ENCODE assay signal across 10 cellular contexts in genomic region chr12:851913-852312, GRCh38.
A peak's percentile ranks its signal among the peaks of the same experiment; 100 is the strongest.
DNase-seq lines count a peak whose midpoint lies in the region; ATAC-seq and TF ChIP-seq lines count a peak whose summit lies in the region.
"Had no signal": no experiment of that assay in that cellular context is flagged by ENCODE, and none has a peak within 500 bp of the region (broad histone marks: within the 10 kb centered on the region; RNA-seq: fewer than 3 reads in every experiment).

No MANE protein-coding gene starts in this region.

- no peak overlapping the region for H3K14ac ChIP-seq in neuronal stem cell (ENCODE audit: low read length)

- peak overlapping the region in 3 of 4 donors; percentile 20 to 43 (median 23) for H3K4me3 ChIP-seq in esophagus squamous epithelium
- peak overlapping the region; percentile 9 for H3K4me3 ChIP-seq in smooth muscle cell
- no peak overlapping the region for H3K4me3 ChIP-seq in neuronal stem cell (ENCODE audit: low read length in 2 of 2)

- H3K27ac ChIP-seq in esophagus squamous epithelium (peak overlapping the region; percentile 77 to 85 (median 82)), smooth muscle cell (ENCODE audit: low read depth) (peak overlapping the region; percentile 86), neuronal stem cell (replicated peaks; ENCODE audit: low read length) (no peak overlapping the region)
- H3K27ac ChIP-seq: 22Rv1 had no signal

- H3K9ac ChIP-seq in smooth muscle cell (ENCODE audit: low read depth) (peak overlapping the region; percentile 53), neuronal stem cell (ENCODE audit: low read depth, low read length, poor library complexity) (no peak overlapping the region)

- WGBS in esophagus squamous epithelium, 2 donors, result 38% methylated on average over 3 of the region's 3 CpGs
- 44% methylated on average over 3 of the region's 3 CpGs for WGBS in smooth muscle cell (ENCODE audit: low lambda C conversion rate)
- WGBS in neuronal stem cell (ENCODE audit: extremely low coverage in 2 of 2, insufficient read length in 2 of 2, insufficient replicate concordance in 1 of 2), 2 donors, result no CpG with 5 or more reads among the region's 3 CpGs

- H3K79me1 ChIP-seq in neuronal stem cell (ENCODE audit: low read depth, low read length), result peaks cover 2% of the 10 kb centered on the region

- H4K91ac ChIP-seq in neuronal stem cell (ENCODE audit: low read depth, low read length, poor library complexity), result no peak overlapping the region

- H3K23ac ChIP-seq in neuronal stem cell (ENCODE audit: low read depth, low read length, poor library complexity), result no peak overlapping the region

- no peak overlapping the region for H2AFZ ChIP-seq in smooth muscle cell (ENCODE audit: low read depth)
- no peak overlapping the region for H2AFZ ChIP-seq in neuronal stem cell (ENCODE audit: low read length)

- H3K36me3 ChIP-seq in esophagus squamous epithelium, result peaks cover 0 to 4% (median 0%) of the 10 kb centered on the region in 3 donors
- H3K36me3 ChIP-seq in smooth muscle cell (ENCODE audit: low read depth), result no peaks in the 10 kb centered on the region
- peaks cover 0 to 17% of the 10 kb centered on the region in 2 donors for H3K36me3 ChIP-seq in neuronal stem cell (replicated peaks in 1 of 2; ENCODE audit: control insufficient read depth in 2 of 2, insufficient read depth in 2 of 2, low read length in 2 of 2)

- H3F3A ChIP-seq in smooth muscle cell (ENCODE audit: low read depth), result peaks cover 9% of the 10 kb centered on the region

- H3K79me2 ChIP-seq in smooth muscle cell (ENCODE audit: low read depth), result peaks cover 75% of the 10 kb centered on the region

- no peak overlapping the region for H2BK15ac ChIP-seq in neuronal stem cell (ENCODE audit: low read length)

- H3K18ac ChIP-seq in neuronal stem cell (ENCODE audit: low read length), result no peak overlapping the region

- H3K4me2 ChIP-seq in smooth muscle cell, result peak overlapping the region; percentile 73
- no peak overlapping the region for H3K4me2 ChIP-seq in neuronal stem cell (ENCODE audit: insufficient read depth, low read length, poor library complexity, severe bottlenecking)

- no peak overlapping the region for H2BK5ac ChIP-seq in neuronal stem cell (ENCODE audit: low read length)

- no peak for ATAC-seq in HG02840 (IDR thresholded peaks at IDR 0.05; ENCODE audit: low FRiP score, unreplicated experiment)
- ATAC-seq: Panc1 had no signal

- TF ChIP-seq POLR2A in esophagus squamous epithelium (IDR thresholded peaks at IDR 0.05), result no peak

- intact Hi-C loops in esophagus squamous epithelium (cut with DNase I), result no loop called here

- TF ChIP-seq CTCF in esophagus squamous epithelium (IDR thresholded peaks at IDR 0.05) (no peak), smooth muscle cell (IDR thresholded peaks at IDR 0.05; ENCODE audit: borderline replicate concordance, insufficient read depth, poor library complexity, severe bottlenecking) (no peak)

- no peak overlapping the region for H3K4ac ChIP-seq in neuronal stem cell (ENCODE audit: low read length)

- H4K20me1 ChIP-seq in smooth muscle cell (ENCODE audit: low read depth), result peaks cover 54% of the 10 kb centered on the region

- H4K8ac ChIP-seq in neuronal stem cell (ENCODE audit: low read depth, low read length), result no peak overlapping the region

- DNase-seq in NOMO-1 treated with DMSO at 0.1 percent for 48 hours (lab: John Stamatoyannopoulos, UW; ENCODE audit: unreplicated experiment), result peak; percentile 24
- no peak for DNase-seq in NOMO-1 treated with dmso at 0.1 percent for 144 hours (lab: John Stamatoyannopoulos, UW; ENCODE audit: unreplicated experiment)
- peak; percentile 23 for DNase-seq in RKO (ENCODE audit: low spot score)
- DNase-seq in esophagus squamous epithelium (lab: John Stamatoyannopoulos, UW), result no peak
- no peak for DNase-seq in smooth muscle cell (lab: John Stamatoyannopoulos, UW; ENCODE audit: unreplicated experiment)
- DNase-seq in neuronal stem cell (ENCODE audit: low spot score), result no peak
- no peak for DNase-seq in SW480 (ENCODE audit: low spot score)

- H3K4me1 ChIP-seq in esophagus squamous epithelium (peaks cover 10 to 87% (median 53%) of the 10 kb centered on the region in 3 donors), smooth muscle cell (ENCODE audit: low read depth) (peaks cover 14% of the 10 kb centered on the region), neuronal stem cell (ENCODE audit: control insufficient read depth in 2 of 2, insufficient read depth in 1 of 2, low read depth in 1 of 2, low read length in 2 of 2) (no peaks in the 10 kb centered on the region)

- no peaks in the 10 kb centered on the region for H3K27me3 ChIP-seq in esophagus squamous epithelium
- no peaks in the 10 kb centered on the region for H3K27me3 ChIP-seq in smooth muscle cell (ENCODE audit: low read depth)
- no peaks in the 10 kb centered on the region for H3K27me3 ChIP-seq in neuronal stem cell (ENCODE audit: control insufficient read depth in 3 of 3, insufficient read depth in 3 of 3, low read depth in 1 of 3, low read length in 3 of 3)

- H2BK12ac ChIP-seq in neuronal stem cell (ENCODE audit: low read length), result no peak overlapping the region

- H3K9me3 ChIP-seq in esophagus squamous epithelium (no peaks in the 10 kb centered on the region), smooth muscle cell (replicated peaks; ENCODE audit: low read depth) (no peaks in the 10 kb centered on the region), neuronal stem cell (replicated peaks in 1 of 2; ENCODE audit: control insufficient read depth in 2 of 2, insufficient read depth in 1 of 2, low read depth in 1 of 2, low read length in 2 of 2) (no peaks in the 10 kb centered on the region)

- H2BK120ac ChIP-seq in neuronal stem cell (ENCODE audit: low read depth, low read length), result no peak overlapping the region

- no peak overlapping the region for H2AK5ac ChIP-seq in neuronal stem cell (ENCODE audit: low read depth, low read length)

Comparison
In these comparisons a context has a peak if more than half of its experiments do, and no peak if none do; other contexts are left out.
1. DNase-seq: peak in NOMO-1 treated with DMSO at 0.1 percent for 48 hours (single experiment) and RKO (single experiment); none in NOMO-1 treated with dmso at 0.1 percent for 144 hours (single experiment), esophagus squamous epithelium (single experiment), smooth muscle cell (single experiment), neuronal stem cell (single experiment) and SW480 (single experiment).
2. H3K4me3 ChIP-seq: peak in esophagus squamous epithelium (3 of 4) and smooth muscle cell (single experiment); none in neuronal stem cell (0 of 2).